10 cellular contexts compared by ENCODE assay signal in genomic region chr9:110126986-110127864, GRCh38.
A peak's percentile ranks its signal among the peaks of the same experiment; 100 is the strongest.
DNase-seq lines count a peak whose midpoint lies in the region; ATAC-seq, FAIRE-seq and TF ChIP-seq lines count a peak whose summit lies in the region.
"Had no signal": no experiment of that assay in that cellular context is flagged by ENCODE, and none has a peak within 500 bp of the region (broad histone marks: within the 10 kb centered on the region; RNA-seq: fewer than 3 reads in every experiment).

No MANE protein-coding gene starts in this region.

- 1% methylated on average over 18 of the region's 23 CpGs for WGBS in K562 (ENCODE audit: insufficient coverage, low coverage, missing lambda C conversion rate)
- WGBS in spleen, 5 donors, result 28 to 43% (median 33%) methylated on average over 16 to 23 of the region's 23 CpGs

- TF ChIP-seq RAD21 in K562 (CRISPR knock-in tag; conservative IDR thresholded peaks at IDR 0.05 in 1 of 2, IDR thresholded peaks at IDR 0.05 in 1 of 2), result no peak

- no peak overlapping the region for H3K4me3 ChIP-seq in K562
- H3K4me3 ChIP-seq in spleen, result peak overlapping the region in 5 of 8 donors; percentile 7 to 46 (median 14)

- TF ChIP-seq EP300 in K562 (IDR thresholded peaks at IDR 0.05; ENCODE audit: low read length), result no peak

- POLR2A ChIA-PET in K562 (lab: Yijun Ruan, JAX), result no interaction called here

- H3K36me3 ChIP-seq in K562 (ENCODE audit: control insufficient read depth, insufficient read depth, low read length) (no peaks in the 10 kb centered on the region), spleen (no peaks in the 10 kb centered on the region)

- BruUV-seq in K562 (replicated peaks; lab: Mats Ljungman, UMichigan), result no TSS peak

- H3K27ac ChIP-seq in K562 (ENCODE audit: extremely low read depth, low read depth, low read length) (no peak overlapping the region), spleen (peak overlapping the region; percentile 27 to 85 (median 75))

- H3K79me2 ChIP-seq in K562 (ENCODE audit: control insufficient read depth, insufficient read depth, low read length), result no peaks in the 10 kb centered on the region

- H3K36me3 Mint-ChIP-seq in activated naive CD4-positive, alpha-beta T cell treated with anti-CD3 and anti-CD28 coated beads, Interleukin-2, amount 50 U/mL, for 72 hours, result no peaks in the 10 kb centered on the region

- H3K27me3 ChIP-seq in K562 (ENCODE audit: control insufficient read depth in 2 of 2, insufficient read depth in 2 of 2, low read length in 2 of 2) (peaks cover 3 to 14% of the 10 kb centered on the region in 2 experiments; a peak in 2 of 5 replicates), spleen (replicated peaks in 1 of 7) (no peaks in the 10 kb centered on the region)

- no peak for TF ChIP-seq POLR2A in K562 (conservative IDR thresholded peaks at IDR 0.05)
- TF ChIP-seq POLR2A in spleen (IDR thresholded peaks at IDR 0.05), result no peak

- no peaks in the 10 kb centered on the region for H3K9me1 ChIP-seq in K562 (ENCODE audit: control insufficient read depth, insufficient read depth, low read length)

- no peaks in the 10 kb centered on the region for H4K20me1 ChIP-seq in K562 (replicated peaks; ENCODE audit: control insufficient read depth, insufficient read depth, low read length)

- CTCF ChIA-PET in K562 (lab: Yijun Ruan, JAX; ENCODE audit: low intra/inter-chr PET ratio), result no interaction called here

- no peak overlapping the region for H3K9ac ChIP-seq in K562 (ENCODE audit: insufficient read depth in 1 of 2, low read depth in 2 of 2, low read length in 2 of 2)

- H2AFZ ChIP-seq in K562 (ENCODE audit: low read depth, low read length), result no peak overlapping the region

- no peaks in the 10 kb centered on the region for H3K4me1 ChIP-seq in K562 (replicated peaks in 1 of 2; ENCODE audit: control insufficient read depth in 2 of 2, insufficient read depth in 2 of 2, low read length in 2 of 2)
- peaks cover 58 to 100% (median 86%) of the 10 kb centered on the region in 6 donors for H3K4me1 ChIP-seq in spleen

- DNase-seq in HTR-8/SVneo (ENCODE audit: insufficient read length, low spot score), result peak; percentile 55
- DNase-seq in K562 (ENCODE audit: extremely low read depth in 1 of 4, low spot score in 3 of 4), result no peak
- peak; percentile 95 for DNase-seq in islet precursor cell
- DNase-seq in spleen, result peak; percentile 78
- no peak for DNase-seq in GM20000 (ENCODE audit: low spot score)
- no peak for DNase-seq in activated naive CD4-positive, alpha-beta T cell treated with anti-CD3 and anti-CD28 coated beads, Interleukin-2, amount 50 U/mL, for 72 hours (ENCODE audit: low spot score in 2 of 2)
- DNase-seq: NCI-H510A treated with DMSO at 0.1 percent for 48 hours had no signal

- intact Hi-C loops in K562 (cut with micrococcal nuclease), result no loop called here
- intact Hi-C loops in spleen (cut with DNase I; ENCODE audit: low total_unique reads), result no loop called here

- FAIRE-seq in HTR-8/SVneo (lab: Jason Lieb, UNC), result no peak
- FAIRE-seq in K562 (lab: Jason Lieb, UNC), result no peak
- FAIRE-seq: endometrium had no signal

- H3K9me3 Mint-ChIP-seq in activated naive CD4-positive, alpha-beta T cell treated with anti-CD3 and anti-CD28 coated beads, Interleukin-2, amount 50 U/mL, for 72 hours, result no peaks in the 10 kb centered on the region

- no peaks in the 10 kb centered on the region for H3K9me3 ChIP-seq in K562 (replicated peaks; ENCODE audit: control insufficient read depth, insufficient read depth, low read depth, low read length)
- no peaks in the 10 kb centered on the region for H3K9me3 ChIP-seq in spleen

- no peak overlapping the region for H3K4me2 ChIP-seq in K562 (ENCODE audit: insufficient read depth, low read length)

- ATAC-seq in K562 (peak; percentile 22), GM21423 (IDR thresholded peaks at IDR 0.05; ENCODE audit: unreplicated experiment) (no peak), GM21576 (IDR thresholded peaks at IDR 0.05; ENCODE audit: unreplicated experiment) (no peak)
- ATAC-seq in activated naive CD4-positive, alpha-beta T cell treated with anti-CD3 and anti-CD28 coated beads, Interleukin-2, amount 50 U/mL, for 72 hours, result no peak

- peak overlapping the region in 1 of 2 donors; percentile 69 for H3K27ac Mint-ChIP-seq in activated naive CD4-positive, alpha-beta T cell treated with anti-CD3 and anti-CD28 coated beads, Interleukin-2, amount 50 U/mL, for 72 hours

- TF ChIP-seq CTCF in K562 (IDR thresholded peaks at IDR 0.05 in 2 of 3, conservative IDR thresholded peaks at IDR 0.05 in 1 of 3; ENCODE audit: insufficient read depth in 2 of 3, low read depth in 1 of 3, low read length in 3 of 3) (no peak), spleen (IDR thresholded peaks at IDR 0.05 in 8 of 11, conservative IDR thresholded peaks at IDR 0.05 in 3 of 11) (no peak), GM20000 (IDR thresholded peaks at IDR 0.05; ENCODE audit: extremely low read depth, missing control alignments) (no peak)

- in situ Hi-C loops in K562 (cut with MboI), result no loop called here

TF ChIP-seq in K562, 482 proteins besides CTCF, POLR2A, EP300 and RAD21 (continues in another document):
- TF ChIP-seq JUNB (CRISPR knock-in tag; conservative IDR thresholded peaks at IDR 0.05) (no peak), PHB (CRISPR knock-in tag; IDR thresholded peaks at IDR 0.05) (no peak), ZNF780A (CRISPR knock-in tag; IDR thresholded peaks at IDR 0.05) (no peak), ZNF717 (CRISPR knock-in tag; IDR thresholded peaks at IDR 0.05) (no peak), HOMEZ (CRISPR knock-in tag; IDR thresholded peaks at IDR 0.05) (no peak), PTTG1 (tag; IDR thresholded peaks at IDR 0.05; ENCODE audit: low read depth) (no peak), ZNF224 (CRISPR knock-in tag; IDR thresholded peaks at IDR 0.05) (no peak), NFYB (IDR thresholded peaks at IDR 0.05; ENCODE audit: extremely low read depth, insufficient read length) (no peak), ZNF766 (CRISPR knock-in tag; conservative IDR thresholded peaks at IDR 0.05) (no peak), HNRNPLL (IDR thresholded peaks at IDR 0.05; ENCODE audit: low read depth, low read length, poor library complexity, severe bottlenecking) (no peak), ZEB2 (IDR thresholded peaks at IDR 0.05) (no peak)
- TF ChIP-seq, protein P1, sequence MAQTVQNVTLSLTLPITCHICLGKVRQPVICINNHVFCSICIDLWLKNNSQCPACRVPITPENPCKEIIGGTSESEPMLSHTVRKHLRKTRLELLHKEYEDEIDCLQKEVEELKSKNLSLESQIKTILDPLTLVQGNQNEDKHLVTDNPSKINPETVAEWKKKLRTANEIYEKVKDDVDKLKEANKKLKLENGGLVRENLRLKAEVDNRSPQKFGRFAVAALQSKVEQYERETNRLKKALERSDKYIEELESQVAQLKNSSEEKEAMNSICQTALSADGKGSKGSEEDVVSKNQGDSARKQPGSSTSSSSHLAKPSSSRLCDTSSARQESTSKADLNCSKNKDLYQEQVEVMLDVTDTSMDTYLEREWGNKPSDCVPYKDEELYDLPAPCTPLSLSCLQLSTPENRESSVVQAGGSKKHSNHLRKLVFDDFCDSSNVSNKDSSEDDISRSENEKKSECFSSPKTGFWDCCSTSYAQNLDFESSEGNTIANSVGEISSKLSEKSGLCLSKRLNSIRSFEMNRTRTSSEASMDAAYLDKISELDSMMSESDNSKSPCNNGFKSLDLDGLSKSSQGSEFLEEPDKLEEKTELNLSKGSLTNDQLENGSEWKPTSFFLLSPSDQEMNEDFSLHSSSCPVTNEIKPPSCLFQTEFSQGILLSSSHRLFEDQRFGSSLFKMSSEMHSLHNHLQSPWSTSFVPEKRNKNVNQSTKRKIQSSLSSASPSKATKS (CRISPR knock-in tag; IDR thresholded peaks at IDR 0.05), result no peak

Comparison
In these comparisons a context has a peak if more than half of its experiments do, and no peak if none do; other contexts are left out.
1. DNase-seq: peak in HTR-8/SVneo (single experiment), islet precursor cell (single experiment) and spleen (single experiment); none in K562 (0 of 4), GM20000 (single experiment) and activated naive CD4-positive, alpha-beta T cell treated with anti-CD3 and anti-CD28 coated beads, Interleukin-2, amount 50 U/mL, for 72 hours (0 of 2).